Comparison of ENCODE assay signal across 22 cellular contexts in genomic region chr12:104356231-104357115, GRCh38. TPM values are rescaled to one million over a fixed set of nuclear protein-coding genes. Genes with fewer than 3 reads are reported as not detected.
A peak's percentile ranks its signal among the peaks of the same experiment; 100 is the strongest.
DNase-seq lines count a peak whose midpoint lies in the region; ATAC-seq, FAIRE-seq and TF ChIP-seq lines count a peak whose summit lies in the region.
"Had no signal": no experiment of that assay in that cellular context is flagged by ENCODE, and none has a peak within 500 bp of the region (broad histone marks: within the 10 kb centered on the region; RNA-seq: fewer than 3 reads in every experiment).

No MANE protein-coding gene starts in this region.

- no peak for FAIRE-seq in urothelium cell line (lab: Jason Lieb, UNC)
- FAIRE-seq: A204.1, keratinocyte had no signal

- H3K27ac Mint-ChIP-seq in activated T-cell treated with anti-CD3 and anti-CD28 coated beads, Interleukin-2, amount 50 U/mL, for 24 hours: peak overlapping the region; percentile 28
- H3K27ac Mint-ChIP-seq in stimulated activated effector memory CD8-positive, alpha-beta T cell treated with anti-CD3 and anti-CD28 coated beads, Interleukin-12 subunit alpha, Interleukin-12 subunit beta, amount 100 ng/mL, for 72 hours: peak overlapping the region; percentile 54
- H3K27ac Mint-ChIP-seq: activated naive CD4-positive, alpha-beta T cell treated with anti-CD3 and anti-CD28 coated beads for 36 hours; memory B cell had no signal

- H3K27me3 ChIP-seq in esophagus muscularis mucosa: no peaks in the 10 kb centered on the region
- H3K27me3 ChIP-seq: body of pancreas, tibial nerve had no signal

- H3K9me3 Mint-ChIP-seq in activated T-cell treated with anti-CD3 and anti-CD28 coated beads, Interleukin-2, amount 50 U/mL, for 24 hours: no peaks in the 10 kb centered on the region
- H3K9me3 Mint-ChIP-seq in activated T-cell treated with anti-CD3 and anti-CD28 coated beads, Interleukin-2, amount 50 U/mL, for 4 hours: no peaks in the 10 kb centered on the region
- no peaks in the 10 kb centered on the region for H3K9me3 Mint-ChIP-seq in stimulated activated effector memory CD8-positive, alpha-beta T cell treated with anti-CD3 and anti-CD28 coated beads, Interleukin-12 subunit alpha, Interleukin-12 subunit beta, amount 100 ng/mL, for 72 hours
- H3K9me3 Mint-ChIP-seq: memory B cell had no signal

- no peak for ATAC-seq in activated T-cell treated with anti-CD3 and anti-CD28 coated beads, Interleukin-2, amount 50 U/mL, for 4 hours
- no peak for ATAC-seq in stimulated activated effector memory CD8-positive, alpha-beta T cell treated with anti-CD3 and anti-CD28 coated beads, Interleukin-12 subunit alpha, Interleukin-12 subunit beta, amount 100 ng/mL, for 72 hours
- ATAC-seq in HG03175 (IDR thresholded peaks at IDR 0.05; ENCODE audit: unreplicated experiment): no peak
- ATAC-seq: body of pancreas; naive thymus-derived CD8-positive, alpha-beta T cell had no signal

- H3K36me3 ChIP-seq in esophagus muscularis mucosa: peaks cover 0 to 37% (median 23%) of the 10 kb centered on the region in 4 donors

- H3K27ac ChIP-seq in RWPE1 (peak overlapping the region; percentile 21; the same call in 1 of the 2 replicates), esophagus muscularis mucosa (replicated peaks in 1 of 4) (no peak overlapping the region)
- H3K27ac ChIP-seq: body of pancreas, psoas muscle, tibial nerve had no signal

- intact Hi-C loops in esophagus muscularis mucosa (cut with DNase I): loop anchor here (5.0 kb wide), 1 partner anchor 64 kb away; no protein-coding TSS in a partner anchor

- H3K36me3 Mint-ChIP-seq in activated T-cell treated with anti-CD3 and anti-CD28 coated beads, Interleukin-2, amount 50 U/mL, for 24 hours (ENCODE audit: low read depth): peaks cover 23% of the 10 kb centered on the region
- peaks cover 11% of the 10 kb centered on the region for H3K36me3 Mint-ChIP-seq in activated T-cell treated with anti-CD3 and anti-CD28 coated beads, Interleukin-2, amount 50 U/mL, for 4 hours (ENCODE audit: insufficient read depth)
- H3K36me3 Mint-ChIP-seq in stimulated activated effector memory CD8-positive, alpha-beta T cell treated with anti-CD3 and anti-CD28 coated beads, Interleukin-12 subunit alpha, Interleukin-12 subunit beta, amount 100 ng/mL, for 72 hours: peaks cover 27% of the 10 kb centered on the region

- DNase-seq in activated T-cell treated with anti-CD3 and anti-CD28 coated beads, Interleukin-2, amount 50 U/mL, for 24 hours: no peak
- DNase-seq in activated T-cell treated with anti-CD3 and anti-CD28 coated beads, Interleukin-2, amount 50 U/mL, for 4 hours: no peak
- DNase-seq in RWPE1 (ENCODE audit: low spot score): no peak
- DNase-seq in esophagus muscularis mucosa (ENCODE audit: extremely low spot score): peak; percentile 70
- DNase-seq in stimulated activated effector memory CD8-positive, alpha-beta T cell treated with anti-CD3 and anti-CD28 coated beads, Interleukin-12 subunit alpha, Interleukin-12 subunit beta, amount 100 ng/mL, for 72 hours (ENCODE audit: low spot score in 2 of 2): no peak
- no peak for DNase-seq in NCI-H2227 (lab: John Stamatoyannopoulos, UW; ENCODE audit: unreplicated experiment)
- DNase-seq in urothelium cell line (ENCODE audit: low spot score): no peak
- DNase-seq: activated CD4-positive, alpha-beta T cell treated with anti-CD3 and anti-CD28 coated beads for 1 hour; activated naive CD4-positive, alpha-beta T cell treated with anti-CD3 and anti-CD28 coated beads for 36 hours; body of pancreas; DMS79; naive thymus-derived CD8-positive, alpha-beta T cell; NCI-H1694; NCI-H446; psoas muscle; stimulated activated CD4-positive, alpha-beta T cell treated with anti-CD3 and anti-CD28 coated beads, Interleukin-12 subunit alpha, Interleukin-12 subunit beta, amount 100 ng/mL, for 4 hours; T-helper 9 cell had no signal

- TF ChIP-seq POLR2A in esophagus muscularis mucosa (IDR thresholded peaks at IDR 0.05; ENCODE audit: low read depth): no peak

- no peak overlapping the region for H3K4me3 ChIP-seq in esophagus muscularis mucosa
- H3K4me3 ChIP-seq: body of pancreas, psoas muscle, tibial nerve had no signal

- 83% methylated on average over 17 of the region's 17 CpGs for WGBS in esophagus muscularis mucosa

- CTCF ChIA-PET in RWPE1 (lab: Yijun Ruan, JAX): no interaction called here

- no peaks in the 10 kb centered on the region for H3K4me1 ChIP-seq in esophagus muscularis mucosa
- H3K4me1 ChIP-seq: body of pancreas, psoas muscle had no signal

- H3K4me3 Mint-ChIP-seq in activated T-cell treated with anti-CD3 and anti-CD28 coated beads, Interleukin-2, amount 50 U/mL, for 24 hours: no peak overlapping the region
- H3K4me3 Mint-ChIP-seq in activated T-cell treated with anti-CD3 and anti-CD28 coated beads, Interleukin-2, amount 50 U/mL, for 4 hours: no peak overlapping the region
- no peak overlapping the region for H3K4me3 Mint-ChIP-seq in stimulated activated effector memory CD8-positive, alpha-beta T cell treated with anti-CD3 and anti-CD28 coated beads, Interleukin-12 subunit alpha, Interleukin-12 subunit beta, amount 100 ng/mL, for 72 hours
- H3K4me3 Mint-ChIP-seq: activated naive CD4-positive, alpha-beta T cell treated with anti-CD3 and anti-CD28 coated beads for 36 hours; memory B cell; naive thymus-derived CD8-positive, alpha-beta T cell had no signal

- POLR2A ChIA-PET in RWPE1 (lab: Yijun Ruan, JAX; ENCODE audit: low non-redundant PET): no interaction called here

- H3K9me3 ChIP-seq in esophagus muscularis mucosa: peaks cover 0 to 5% (median 0%) of the 10 kb centered on the region in 4 donors
- H3K9me3 ChIP-seq: body of pancreas had no signal

- no peak for TF ChIP-seq EP300 in esophagus muscularis mucosa (IDR thresholded peaks at IDR 0.05)

- TF ChIP-seq CTCF in RWPE1 (conservative IDR thresholded peaks at IDR 0.05; ENCODE audit: low read depth): no peak
- no peak for TF ChIP-seq CTCF in esophagus muscularis mucosa (IDR thresholded peaks at IDR 0.05)

- no peaks in the 10 kb centered on the region for H3K27me3 Mint-ChIP-seq in activated T-cell treated with anti-CD3 and anti-CD28 coated beads, Interleukin-2, amount 50 U/mL, for 24 hours
- no peaks in the 10 kb centered on the region for H3K27me3 Mint-ChIP-seq in activated T-cell treated with anti-CD3 and anti-CD28 coated beads, Interleukin-2, amount 50 U/mL, for 4 hours (ENCODE audit: low read depth)
- H3K27me3 Mint-ChIP-seq: memory B cell; naive thymus-derived CD8-positive, alpha-beta T cell had no signal

- peaks cover 17% of the 10 kb centered on the region for H3K4me1 Mint-ChIP-seq in activated T-cell treated with anti-CD3 and anti-CD28 coated beads, Interleukin-2, amount 50 U/mL, for 24 hours (ENCODE audit: low read depth)
- no peaks in the 10 kb centered on the region for H3K4me1 Mint-ChIP-seq in activated T-cell treated with anti-CD3 and anti-CD28 coated beads, Interleukin-2, amount 50 U/mL, for 4 hours (ENCODE audit: low read depth)
- H3K4me1 Mint-ChIP-seq in stimulated activated effector memory CD8-positive, alpha-beta T cell treated with anti-CD3 and anti-CD28 coated beads, Interleukin-12 subunit alpha, Interleukin-12 subunit beta, amount 100 ng/mL, for 72 hours: no peaks in the 10 kb centered on the region
- H3K4me1 Mint-ChIP-seq: naive thymus-derived CD8-positive, alpha-beta T cell had no signal

RNA-seq across cellular contexts. Expression of gene EID3, which starts 52.9 kb away (rescaled TPM):
- total RNA-seq in activated T-cell treated with anti-CD3 and anti-CD28 coated beads, Interleukin-2, amount 50 U/mL, for 4 hours: 1 to 10 TPM; 5.0 to 6.2 (median 5.5) TPM
- 10 to 100 TPM in 3 of 4 donors, 1 to 10 TPM in 1; 7.6 to 19.5 (median 12.1) TPM for total RNA-seq in esophagus muscularis mucosa
